In genomic region chr7:16648551-16648950, GRCh38 we compare ENCODE assay signal across 10 cellular contexts. TPM values are rescaled to one million over a fixed set of nuclear protein-coding genes. Genes with fewer than 3 reads are reported as not detected.
DNase-seq lines count a peak whose midpoint lies in the region; ATAC-seq and TF ChIP-seq lines count a peak whose summit lies in the region.
"Had no signal": no experiment of that assay in that cellular context is flagged by ENCODE, and none has a peak within 500 bp of the region (broad histone marks: within the 10 kb centered on the region; RNA-seq: fewer than 3 reads in every experiment).

No MANE protein-coding gene starts in this region.

- H3K9me3 ChIP-seq in psoas muscle = no peaks in the 10 kb centered on the region
- H3K9me3 ChIP-seq: body of pancreas had no signal

- H3K4me3 ChIP-seq in psoas muscle = peak overlapping the region; percentile 7
- H3K4me3 ChIP-seq: body of pancreas had no signal

- peak overlapping the region; percentile 27 for H3K4me3 Mint-ChIP-seq in T-helper 2 cell treated with Interferon-gamma antibody and Interleukin-4, amounts not matched to agents 5 μg/mL and 100 μg/mL, for 36 hours
- H3K4me3 Mint-ChIP-seq in chondrocyte (ENCODE audit: unreplicated experiment) = no peak overlapping the region

- peaks cover 64% of the 10 kb centered on the region for H3K4me1 Mint-ChIP-seq in T-helper 2 cell treated with Interferon-gamma antibody and Interleukin-4, amounts not matched to agents 5 μg/mL and 100 μg/mL, for 36 hours (ENCODE audit: low read depth)
- peaks cover 60% of the 10 kb centered on the region for H3K4me1 Mint-ChIP-seq in chondrocyte (ENCODE audit: low read depth)

- H3K36me3 ChIP-seq in psoas muscle (ENCODE audit: insufficient read depth in 1 of 2, low read depth in 1 of 2) = no peaks in the 10 kb centered on the region

- no peaks in the 10 kb centered on the region for H3K27me3 ChIP-seq in psoas muscle (ENCODE audit: insufficient read depth in 3 of 3, low read length in 2 of 3)
- H3K27me3 ChIP-seq: body of pancreas had no signal

- H3K9me3 Mint-ChIP-seq in T-helper 2 cell treated with Interferon-gamma antibody and Interleukin-4, amounts not matched to agents 5 μg/mL and 100 μg/mL, for 36 hours = no peaks in the 10 kb centered on the region
- H3K9me3 Mint-ChIP-seq in chondrocyte (ENCODE audit: low read depth) = no peaks in the 10 kb centered on the region

- H3K36me3 Mint-ChIP-seq in T-helper 2 cell treated with Interferon-gamma antibody and Interleukin-4, amounts not matched to agents 5 μg/mL and 100 μg/mL, for 36 hours (ENCODE audit: low read depth) = peaks cover 20% of the 10 kb centered on the region
- no peaks in the 10 kb centered on the region for H3K36me3 Mint-ChIP-seq in chondrocyte (ENCODE audit: low read depth)

- no peak for TF ChIP-seq CTCF in chondrocyte (IDR thresholded peaks at IDR 0.05)
- no peak for TF ChIP-seq CTCF in psoas muscle (IDR thresholded peaks at IDR 0.05)

- no peak for ATAC-seq in psoas muscle
- no peak for ATAC-seq in HG02763 (IDR thresholded peaks at IDR 0.05; ENCODE audit: unreplicated experiment)
- ATAC-seq: body of pancreas had no signal

- H3K4me1 ChIP-seq in psoas muscle = peaks cover 65% of the 10 kb centered on the region

- intact Hi-C loops in psoas muscle (cut with DNase I) = no loop called here

- no peaks in the 10 kb centered on the region for H3K27me3 Mint-ChIP-seq in T-helper 2 cell treated with Interferon-gamma antibody and Interleukin-4, amounts not matched to agents 5 μg/mL and 100 μg/mL, for 36 hours (ENCODE audit: low read depth)
- no peaks in the 10 kb centered on the region for H3K27me3 Mint-ChIP-seq in chondrocyte (ENCODE audit: low read depth)

- H3K27ac Mint-ChIP-seq in T-helper 2 cell treated with Interferon-gamma antibody and Interleukin-4, amounts not matched to agents 5 μg/mL and 100 μg/mL, for 36 hours = no peak overlapping the region
- H3K27ac Mint-ChIP-seq in chondrocyte (ENCODE audit: unreplicated experiment) = peak overlapping the region; percentile 19

- WGBS in psoas muscle, 3 donors = 38 to 53% (median 43%) methylated on average over 1 of the region's 1 CpG

- no peak for DNase-seq in T-helper 2 cell treated with Interferon-gamma antibody and Interleukin-4, amounts not matched to agents 5 μg/mL and 100 μg/mL, for 36 hours (ENCODE audit: low spot score)
- DNase-seq in T-helper 2 cell = no peak
- peak; percentile 14 for DNase-seq in NCI-H146 treated with DMSO at 0.1 percent for 48 hours (lab: John Stamatoyannopoulos, UW; ENCODE audit: unreplicated experiment)
- DNase-seq in chondrocyte (ENCODE audit: low spot score) = no peak
- DNase-seq in psoas muscle = no peak
- no peak for DNase-seq in hippocampal formation (lab: John Stamatoyannopoulos, UW)
- DNase-seq in SHP77 treated with DMSO at 0.1 percent for 48 hours (lab: John Stamatoyannopoulos, UW) = no peak
- DNase-seq: body of pancreas, NCI-H1436 had no signal

- H3K27ac ChIP-seq in psoas muscle = peak overlapping the region; percentile 98
- H3K27ac ChIP-seq: body of pancreas had no signal

RNA-seq across cellular contexts. Expression of gene BZW2, which starts 2.6 kb away (rescaled TPM):
- total RNA-seq in chondrocyte (42.6 to 50.0 TPM (median 44.8 TPM) in 3 replicates), psoas muscle (100 to 1,000 TPM; 133 to 163 (median 155) TPM)
- 100 to 1,000 TPM in 2 of 3 donors, 10 to 100 TPM in 1; 83.7 to 133 (median 101) TPM for polyA plus RNA-seq in psoas muscle

RNA-seq across cellular contexts. Expression of gene ANKMY2, which starts 3.0 kb away (rescaled TPM):
- total RNA-seq in chondrocyte (18.0 to 23.3 TPM (median 21.8 TPM) in 3 replicates), psoas muscle (10 to 100 TPM in 3 of 4 donors, 1 to 10 TPM in 1; 7.7 to 16.2 (median 11.3) TPM)
- polyA plus RNA-seq in psoas muscle = 1 to 10 TPM; 4.5 to 9.9 (median 5.9) TPM
